Comparison of ENCODE assay signal across 26 cellular contexts in the genomic region with DNA sequence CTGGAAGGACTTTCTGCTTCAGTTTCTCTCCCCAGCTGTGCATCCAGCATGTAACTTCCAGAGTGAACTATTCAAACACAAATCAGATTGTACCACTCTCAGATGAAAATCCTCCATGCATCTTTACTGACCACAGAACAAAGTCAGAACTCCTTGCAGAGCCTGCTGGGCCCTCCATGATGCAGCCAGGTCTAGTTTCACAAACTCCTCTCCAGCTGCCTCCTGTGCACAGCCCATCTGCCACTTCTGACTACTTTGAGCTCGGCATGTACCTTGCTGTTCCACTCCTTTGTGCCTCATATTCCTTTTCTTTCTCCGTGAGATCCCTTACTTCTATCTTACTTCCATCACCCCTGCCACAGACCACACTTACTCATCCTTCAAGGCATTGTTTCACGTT. TPM values are rescaled to one million over a fixed set of nuclear protein-coding genes. Genes with fewer than 3 reads are reported as not detected.
"Had no signal": no experiment of that assay in that cellular context is flagged by ENCODE, and none has a peak within 500 bp of the region (broad histone marks: within the 10 kb centered on the region; RNA-seq: fewer than 3 reads in every experiment).

No MANE protein-coding gene starts in this region.

- ATAC-seq: activated CD4-positive, alpha-beta T cell treated with anti-CD3 and anti-CD28 coated beads for 36 hours; activated T-helper 17 cell treated with anti-CD3 and anti-CD28 coated beads, Interleukin-2, amount 50 U/mL, for 72 hours; gastroesophageal sphincter; heart left ventricle; left ventricle myocardium superior; natural killer cell; pancreas; psoas muscle; stimulated activated naive CD8-positive, alpha-beta T cell treated with anti-CD3 and anti-CD28 coated beads, Interleukin-15, Interleukin-2, amounts not matched to agents 100 U/mL and 50 U/mL, for 24 hours; upper lobe of right lung had no signal

- H3K4me3 ChIP-seq: breast epithelium, coronary artery, gastroesophageal sphincter, heart left ventricle, pancreas, psoas muscle, right atrium auricular region, spleen, thyroid gland, upper lobe of right lung had no signal

- DNase-seq: activated CD4-positive, alpha-beta T cell treated with anti-CD3 and anti-CD28 coated beads for 36 hours; activated CD4-positive, alpha-beta T cell treated with anti-CD3 and anti-CD28 coated beads, Interleukin-2, amount 50 U/mL, for 4 hours; activated CD8-positive, alpha-beta memory T cell treated with anti-CD3 and anti-CD28 coated beads for 24 hours; activated CD8-positive, alpha-beta memory T cell treated with anti-CD3 and anti-CD28 coated beads, Interleukin-2, amount 50 U/mL, for 4 hours; activated naive CD4-positive, alpha-beta T cell treated with Interleukin-2 at 50 U/mL for 16 hours; activated naive CD8-positive, alpha-beta T cell treated with anti-CD3 and anti-CD28 coated beads for 36 hours; activated T-cell treated with anti-CD3 and anti-CD28 coated beads, Interleukin-2, amount 50 U/mL, for 24 hours; amniotic stem cell; heart left ventricle; left ventricle myocardium superior; midbrain; natural killer cell; pancreas; psoas muscle; spleen; stimulated activated CD4-positive, alpha-beta T cell treated with anti-CD3 and anti-CD28 coated beads, Interleukin-4, amount 100 ng/mL, for 24 hours; stimulated activated naive CD8-positive, alpha-beta T cell treated with anti-CD3 and anti-CD28 coated beads, Interleukin-15, Interleukin-2, amounts not matched to agents 100 U/mL and 50 U/mL, for 24 hours; thyroid gland; upper lobe of right lung had no signal

- H3K4me1 ChIP-seq: breast epithelium, gastroesophageal sphincter, heart left ventricle, pancreas, psoas muscle, right atrium auricular region, spleen, thyroid gland, upper lobe of right lung had no signal

- H3K9me3 ChIP-seq: breast epithelium, gastroesophageal sphincter, heart left ventricle, neutrophil, pancreas, psoas muscle, right atrium auricular region, spleen, thyroid gland, upper lobe of right lung had no signal

- H3K27me3 ChIP-seq: breast epithelium, gastroesophageal sphincter, heart left ventricle, neutrophil, pancreas, right atrium auricular region, thyroid gland, upper lobe of right lung had no signal

- H3K4me1 Mint-ChIP-seq: activated CD4-positive, alpha-beta T cell treated with anti-CD3 and anti-CD28 coated beads for 36 hours; activated naive CD8-positive, alpha-beta T cell treated with anti-CD3 and anti-CD28 coated beads for 36 hours; activated T-helper 17 cell treated with anti-CD3 and anti-CD28 coated beads, Interleukin-2, amount 50 U/mL, for 72 hours; natural killer cell had no signal

- H3K36me3 ChIP-seq: breast epithelium, gastroesophageal sphincter, heart left ventricle, neutrophil, pancreas, right atrium auricular region, spleen, thyroid gland, upper lobe of right lung had no signal

- H3K27ac Mint-ChIP-seq: activated CD4-positive, alpha-beta T cell treated with anti-CD3 and anti-CD28 coated beads for 36 hours; activated naive CD8-positive, alpha-beta T cell treated with anti-CD3 and anti-CD28 coated beads for 36 hours; activated T-cell treated with anti-CD3 and anti-CD28 coated beads, Interleukin-2, amount 50 U/mL, for 24 hours; activated T-helper 17 cell treated with anti-CD3 and anti-CD28 coated beads, Interleukin-2, amount 50 U/mL, for 72 hours; natural killer cell had no signal

- H3K36me3 Mint-ChIP-seq: activated naive CD8-positive, alpha-beta T cell treated with anti-CD3 and anti-CD28 coated beads for 36 hours; natural killer cell had no signal

- H3K27ac ChIP-seq: breast epithelium, coronary artery, gastroesophageal sphincter, heart left ventricle, neutrophil, pancreas, psoas muscle, right atrium auricular region, spleen, thyroid gland, upper lobe of right lung had no signal

- H3K4me3 Mint-ChIP-seq: activated CD4-positive, alpha-beta T cell treated with anti-CD3 and anti-CD28 coated beads for 36 hours; activated naive CD8-positive, alpha-beta T cell treated with anti-CD3 and anti-CD28 coated beads for 36 hours; activated T-cell treated with anti-CD3 and anti-CD28 coated beads, Interleukin-2, amount 50 U/mL, for 24 hours; activated T-helper 17 cell treated with anti-CD3 and anti-CD28 coated beads, Interleukin-2, amount 50 U/mL, for 72 hours; central memory CD8-positive, alpha-beta T cell; natural killer cell had no signal

- H3K9me3 Mint-ChIP-seq: activated naive CD8-positive, alpha-beta T cell treated with anti-CD3 and anti-CD28 coated beads for 36 hours; activated T-cell treated with anti-CD3 and anti-CD28 coated beads, Interleukin-2, amount 50 U/mL, for 24 hours; activated T-helper 17 cell treated with anti-CD3 and anti-CD28 coated beads, Interleukin-2, amount 50 U/mL, for 72 hours; central memory CD8-positive, alpha-beta T cell had no signal

RNA-seq across cellular contexts. Expression of gene NALCN, which starts 31.4 kb away (rescaled TPM):
- total RNA-seq: activated CD4-positive, alpha-beta T cell treated with anti-CD3 and anti-CD28 coated beads for 36 hours; activated naive CD8-positive, alpha-beta T cell treated with anti-CD3 and anti-CD28 coated beads for 36 hours; activated T-helper 17 cell treated with anti-CD3 and anti-CD28 coated beads, Interleukin-2, amount 50 U/mL, for 72 hours; natural killer cell had no signal
